8 cellular contexts compared by ENCODE assay signal in genomic region chr1:42035830-42036604, GRCh38.
A peak's percentile ranks its signal among the peaks of the same experiment; 100 is the strongest.
DNase-seq lines count a peak whose midpoint lies in the region; ATAC-seq and TF ChIP-seq lines count a peak whose summit lies in the region.

No MANE protein-coding gene starts in this region.

- peak; percentile 44 for DNase-seq in NCI-H187 treated with DMSO at 0.1 percent for 48 hours (lab: John Stamatoyannopoulos, UW)
- DNase-seq in T-helper 9 cell: peak; percentile 98
- peak; percentile 92 for DNase-seq in astrocyte of the spinal cord (ENCODE audit: low read depth, low spot score)
- DNase-seq in hypothalamus (lab: John Stamatoyannopoulos, UW): peak; percentile 39 to 98 (median 93)
- DNase-seq in retina: peak; percentile 89
- DNase-seq in OCI-M2 (lab: John Stamatoyannopoulos, UW; ENCODE audit: unreplicated experiment): no peak

- in situ Hi-C loops in astrocyte of the spinal cord (cut with HindIII; ENCODE audit: low sequenced_read_pairs): no loop called here

- peak overlapping the region; percentile 80 for H3K4me3 ChIP-seq in astrocyte of the spinal cord (ENCODE audit: low read depth, low read length)

- no peak for TF ChIP-seq CTCF in astrocyte of the spinal cord (IDR thresholded peaks at IDR 0.05; ENCODE audit: low read depth, low read length)

- ATAC-seq in GM18517 (IDR thresholded peaks at IDR 0.05; ENCODE audit: unreplicated experiment): peak; percentile 87
- peak; percentile 94 for ATAC-seq in HG02981 (IDR thresholded peaks at IDR 0.05; ENCODE audit: unreplicated experiment)
